In genomic region chr14:36843410-36843809, GRCh38 we compare ENCODE assay signal across 27 cellular contexts.
"Had no signal": no experiment of that assay in that cellular context is flagged by ENCODE, and none has a peak within 500 bp of the region (broad histone marks: within the 10 kb centered on the region; RNA-seq: fewer than 3 reads in every experiment).

No MANE protein-coding gene starts in this region.

- H3K36me3 ChIP-seq: MG63 had no signal

- H3K9me3 ChIP-seq: MG63 had no signal

- H3K27me3 ChIP-seq: MG63 had no signal

- H3K4me3 ChIP-seq: MG63 had no signal

- DNase-seq: Karpas-422, Kasumi-1, MG63, MM.1S, MV-4-11, NCI-H1048, NCI-H1092, NCI-H1092 treated with DMSO at 0.1 percent for 48 hours, NCI-H1105, NCI-H146, NCI-H1694, NCI-H1694 treated with DMSO at 0.1 percent for 48 hours, NCI-H187, NCI-H187 treated with DMSO at 0.1 percent for 48 hours, NCI-H1930, NCI-H2029, NCI-H2029 treated with DMSO at 0.1 percent for 48 hours, NCI-H2107, NCI-H2171, NCI-H2171 treated with DMSO at 0.1 percent for 48 hours, NCI-H2227 treated with DMSO at 0.1 percent for 48 hours, NCI-H226, NCI-H345, NCI-H446, NCI-H446 treated with DMSO at 0.1 percent for 48 hours, NCI-H510A, NCI-H510A treated with DMSO at 0.1 percent for 48 hours had no signal
